Comparison of ENCODE assay signal across 15 cellular contexts in genomic region chr10:4883079-4883739, GRCh38. TPM values are rescaled to one million over a fixed set of nuclear protein-coding genes. Genes with fewer than 3 reads are reported as not detected.
DNase-seq lines count a peak whose midpoint lies in the region; ATAC-seq and TF ChIP-seq lines count a peak whose summit lies in the region.
"Had no signal": no experiment of that assay in that cellular context is flagged by ENCODE, and none has a peak within 500 bp of the region (broad histone marks: within the 10 kb centered on the region; RNA-seq: fewer than 3 reads in every experiment).

No MANE protein-coding gene starts in this region.

- no peaks in the 10 kb centered on the region for H3K27me3 ChIP-seq in ovary
- H3K27me3 ChIP-seq: heart right ventricle, tibial artery had no signal

- WGBS in ovary, 3 donors = 5 to 20% (median 8%) methylated on average over 4 of the region's 4 CpGs

- no peak overlapping the region for H3K4me3 ChIP-seq in ovary
- H3K4me3 ChIP-seq: HAP-1, heart right ventricle, tibial artery had no signal

- ATAC-seq in HG02678 (IDR thresholded peaks at IDR 0.05; ENCODE audit: unreplicated experiment) = no peak

- H3K4me1 ChIP-seq in ovary (ENCODE audit: insufficient read depth) = peaks cover 6% of the 10 kb centered on the region
- H3K4me1 ChIP-seq: HAP-1, heart right ventricle, tibial artery had no signal

- TF ChIP-seq POLR2A in ovary (IDR thresholded peaks at IDR 0.05) = no peak

- DNase-seq in GM03348 (ENCODE audit: low spot score) (peak; percentile 13), RKO (ENCODE audit: low spot score) (peak; percentile 11), fibroblast of gingiva (ENCODE audit: low read depth) (peak; percentile 6), ovary (peak; percentile 57 to 78 (median 63)), amygdala (lab: John Stamatoyannopoulos, UW) (no peak), GM20000 (ENCODE audit: low spot score) (no peak)
- DNase-seq: activated T-cell treated with anti-CD3 and anti-CD28 coated beads, Interleukin-2, amount 50 U/mL, for 1 hour; amniotic stem cell; heart right ventricle; NCI-H1436; NCI-H526; occipital lobe; tibial artery had no signal

- H3K9me3 ChIP-seq in ovary = no peaks in the 10 kb centered on the region
- H3K9me3 ChIP-seq: HAP-1, heart right ventricle, tibial artery had no signal

- TF ChIP-seq CTCF in ovary (IDR thresholded peaks at IDR 0.05) (no peak), GM20000 (IDR thresholded peaks at IDR 0.05; ENCODE audit: extremely low read depth, missing control alignments) (no peak)

- H3K27ac ChIP-seq in ovary = peak overlapping the region in 1 of 2 donors; percentile 20
- H3K27ac ChIP-seq: tibial artery had no signal

- no peak for TF ChIP-seq EP300 in ovary (IDR thresholded peaks at IDR 0.05)

- intact Hi-C loops in ovary (cut with DNase I) = no loop called here

- H3K36me3 ChIP-seq in ovary = no peaks in the 10 kb centered on the region
- H3K36me3 ChIP-seq: HAP-1, heart right ventricle, tibial artery had no signal

RNA-seq across cellular contexts. Expression of gene AKR1E2, which starts 57.2 kb away (rescaled TPM):
- total RNA-seq in ovary = 1 to 10 TPM; 2.3 to 8.1 (median 4.5) TPM
- 1 to 10 TPM; 1.3 to 2.2 TPM for polyA plus RNA-seq in ovary

Comparison
In these comparisons a context has a peak if more than half of its experiments do, and no peak if none do; other contexts are left out.
1. DNase-seq: peak in GM03348 (single experiment), RKO (single experiment), fibroblast of gingiva (single experiment) and ovary (5 of 5); none in amygdala (0 of 56) and GM20000 (single experiment).